17 cellular contexts compared by ENCODE assay signal in the genomic region with DNA sequence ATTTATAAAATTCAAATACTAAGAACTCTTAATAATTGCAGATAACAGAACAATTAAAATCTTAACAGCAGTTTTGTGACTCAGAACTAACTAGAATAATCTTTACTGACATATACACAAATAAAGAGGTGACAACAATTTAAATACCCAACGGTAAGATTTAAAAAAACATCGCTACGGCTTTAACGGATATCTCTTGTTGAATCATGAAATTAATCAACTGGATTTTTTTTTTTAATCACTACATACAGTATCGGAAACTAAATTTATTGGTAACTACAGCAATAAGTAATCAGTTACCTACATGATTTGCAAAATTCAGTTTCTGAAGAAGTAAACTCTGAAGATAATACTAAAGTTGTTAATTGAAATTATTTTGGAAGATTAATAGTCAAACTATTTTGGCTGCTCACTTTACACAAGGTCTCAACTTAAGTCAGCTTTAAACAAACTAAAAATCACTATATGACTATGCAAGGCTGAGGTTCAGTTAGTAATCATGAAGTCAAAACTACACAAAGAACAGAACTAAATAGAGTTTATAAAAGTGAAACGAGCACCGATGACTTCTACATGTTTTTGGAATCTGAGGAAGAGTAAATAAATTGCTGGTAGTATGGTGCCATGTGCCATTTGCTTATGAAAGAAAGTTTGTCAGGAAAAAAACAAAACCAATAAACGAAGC.
DNase-seq lines count a peak whose midpoint lies in the region; ATAC-seq and TF ChIP-seq lines count a peak whose summit lies in the region.
"Had no signal": no experiment of that assay in that cellular context is flagged by ENCODE, and none has a peak within 500 bp of the region (broad histone marks: within the 10 kb centered on the region; RNA-seq: fewer than 3 reads in every experiment).

No MANE protein-coding gene starts in this region.

- TF ChIP-seq CTCF in Caco-2 (IDR thresholded peaks at IDR 0.05; ENCODE audit: insufficient read depth in 1 of 2, low read depth in 1 of 2, low read length in 1 of 2, severe bottlenecking in 1 of 2, unreplicated experiment in 1 of 2): no peak

- H3K36me3 ChIP-seq in Caco-2 (ENCODE audit: control insufficient read depth, insufficient read depth, low read length): no peaks in the 10 kb centered on the region

- POLR2A ChIA-PET in activated CD4-positive, alpha-beta T cell treated with anti-CD3 and anti-CD28 coated beads for 36 hours (lab: Charles Lee): no interaction called here
- POLR2A ChIA-PET in activated CD4-positive, alpha-beta memory T cell treated with anti-CD3 and anti-CD28 coated beads, Interleukin-2, amount 10 ng/mL, durations not matched to agents 7 days and 5 days (lab: Charles Lee): no interaction called here
- POLR2A ChIA-PET in Caco-2 (lab: Charles Lee): no interaction called here

- CTCF ChIA-PET in activated CD4-positive, alpha-beta T cell treated with anti-CD3 and anti-CD28 coated beads for 36 hours (lab: Charles Lee): interaction anchor here (0.8 kb wide), 1 partner anchor 10 kb away, joined by 4 read pairs; no protein-coding TSS in a partner anchor
- CTCF ChIA-PET in activated CD4-positive, alpha-beta memory T cell treated with anti-CD3 and anti-CD28 coated beads, Interleukin-2, amount 10 ng/mL, durations not matched to agents 7 days and 5 days (lab: Charles Lee): interaction anchor here (0.9 kb wide), 1 partner anchor 139 kb away, joined by 3 read pairs; no protein-coding TSS in a partner anchor
- CTCF ChIA-PET in Caco-2 (lab: Charles Lee): no interaction called here

- intact Hi-C loops in activated CD4-positive, alpha-beta T cell treated with anti-CD3 and anti-CD28 coated beads for 36 hours (cut with DNase I, micrococcal nuclease): no loop called here
- intact Hi-C loops in Caco-2 (cut with micrococcal nuclease; ENCODE audit: unreplicated experiment): no loop called here

- H3K4me1 ChIP-seq in Caco-2: no peaks in the 10 kb centered on the region
- H3K4me1 ChIP-seq: BE2C had no signal

- no peaks in the 10 kb centered on the region for H3K27me3 ChIP-seq in Caco-2 (replicated peaks; ENCODE audit: control insufficient read depth, insufficient read depth, low read length)
- H3K27me3 ChIP-seq: BE2C had no signal

- no peak overlapping the region for H3K4me3 ChIP-seq in Caco-2 (ENCODE audit: low read depth, low read length)

- H3K4me1 Mint-ChIP-seq in activated CD4-positive, alpha-beta T cell treated with anti-CD3 and anti-CD28 coated beads for 36 hours: peaks cover 32% of the 10 kb centered on the region
- H3K4me1 Mint-ChIP-seq in activated naive CD4-positive, alpha-beta T cell treated with anti-CD3 and anti-CD28 coated beads, Interleukin-2, amount 50 U/mL, for 24 hours: peaks cover 22% of the 10 kb centered on the region
- H3K4me1 Mint-ChIP-seq in activated CD4-positive, alpha-beta memory T cell treated with anti-CD3 and anti-CD28 coated beads, Interleukin-2, amount 10 ng/mL, durations not matched to agents 7 days and 5 days: peaks cover 24% of the 10 kb centered on the region
- H3K4me1 Mint-ChIP-seq in effector memory CD8-positive, alpha-beta T cell (ENCODE audit: low read depth in 2 of 2): peaks cover 10 to 16% of the 10 kb centered on the region in 2 donors
- H3K4me1 Mint-ChIP-seq in Caco-2 (ENCODE audit: low read depth, unreplicated experiment): no peaks in the 10 kb centered on the region

- H3K4me3 Mint-ChIP-seq in activated CD4-positive, alpha-beta T cell treated with anti-CD3 and anti-CD28 coated beads for 36 hours: no peak overlapping the region
- no peak overlapping the region for H3K4me3 Mint-ChIP-seq in activated naive CD4-positive, alpha-beta T cell treated with anti-CD3 and anti-CD28 coated beads, Interleukin-2, amount 50 U/mL, for 24 hours
- H3K4me3 Mint-ChIP-seq in activated CD4-positive, alpha-beta memory T cell treated with anti-CD3 and anti-CD28 coated beads, Interleukin-2, amount 10 ng/mL, durations not matched to agents 7 days and 5 days: peak overlapping the region; percentile 0
- H3K4me3 Mint-ChIP-seq in effector memory CD8-positive, alpha-beta T cell: no peak overlapping the region
- H3K4me3 Mint-ChIP-seq in Caco-2 (ENCODE audit: unreplicated experiment): no peak overlapping the region

- H3K27ac Mint-ChIP-seq in activated CD4-positive, alpha-beta T cell treated with anti-CD3 and anti-CD28 coated beads for 36 hours: peak overlapping the region; percentile 77
- peak overlapping the region; percentile 42 for H3K27ac Mint-ChIP-seq in activated naive CD4-positive, alpha-beta T cell treated with anti-CD3 and anti-CD28 coated beads, Interleukin-2, amount 50 U/mL, for 24 hours
- H3K27ac Mint-ChIP-seq in activated CD4-positive, alpha-beta memory T cell treated with anti-CD3 and anti-CD28 coated beads, Interleukin-2, amount 10 ng/mL, durations not matched to agents 7 days and 5 days: peak overlapping the region; percentile 46
- H3K27ac Mint-ChIP-seq in effector memory CD8-positive, alpha-beta T cell: peak overlapping the region; percentile 11 to 62
- H3K27ac Mint-ChIP-seq in Caco-2 (ENCODE audit: unreplicated experiment): no peak overlapping the region

- peaks cover 34% of the 10 kb centered on the region for H3K36me3 Mint-ChIP-seq in activated CD4-positive, alpha-beta T cell treated with anti-CD3 and anti-CD28 coated beads for 36 hours (ENCODE audit: low read depth)
- peaks cover 14% of the 10 kb centered on the region for H3K36me3 Mint-ChIP-seq in activated naive CD4-positive, alpha-beta T cell treated with anti-CD3 and anti-CD28 coated beads, Interleukin-2, amount 50 U/mL, for 24 hours
- peaks cover 25% of the 10 kb centered on the region for H3K36me3 Mint-ChIP-seq in activated CD4-positive, alpha-beta memory T cell treated with anti-CD3 and anti-CD28 coated beads, Interleukin-2, amount 10 ng/mL, durations not matched to agents 7 days and 5 days (ENCODE audit: low read depth)
- H3K36me3 Mint-ChIP-seq in effector memory CD8-positive, alpha-beta T cell (ENCODE audit: insufficient read depth): peaks cover 13% of the 10 kb centered on the region
- H3K36me3 Mint-ChIP-seq in Caco-2 (ENCODE audit: insufficient read depth, unreplicated experiment): peaks cover 7% of the 10 kb centered on the region

- ATAC-seq in activated CD4-positive, alpha-beta T cell treated with anti-CD3 and anti-CD28 coated beads for 36 hours: peak; percentile 86
- no peak for ATAC-seq in effector memory CD8-positive, alpha-beta T cell (replicated peaks)

- no peaks in the 10 kb centered on the region for H3K9me3 Mint-ChIP-seq in activated CD4-positive, alpha-beta T cell treated with anti-CD3 and anti-CD28 coated beads for 36 hours (ENCODE audit: low read depth)
- H3K9me3 Mint-ChIP-seq in activated naive CD4-positive, alpha-beta T cell treated with anti-CD3 and anti-CD28 coated beads, Interleukin-2, amount 50 U/mL, for 24 hours: no peaks in the 10 kb centered on the region
- no peaks in the 10 kb centered on the region for H3K9me3 Mint-ChIP-seq in activated CD4-positive, alpha-beta memory T cell treated with anti-CD3 and anti-CD28 coated beads, Interleukin-2, amount 10 ng/mL, durations not matched to agents 7 days and 5 days
- H3K9me3 Mint-ChIP-seq in effector memory CD8-positive, alpha-beta T cell: no peaks in the 10 kb centered on the region
- H3K9me3 Mint-ChIP-seq in Caco-2 (ENCODE audit: unreplicated experiment): no peaks in the 10 kb centered on the region
- H3K9me3 Mint-ChIP-seq: CD4-positive, alpha-beta memory T cell had no signal

- BruUV-seq in Caco-2 (replicated peaks; lab: Mats Ljungman, UMichigan): no TSS peak

- no peak for DNase-seq in activated CD4-positive, alpha-beta T cell treated with anti-CD3 and anti-CD28 coated beads for 36 hours
- no peak for DNase-seq in activated CD4-positive, alpha-beta T cell treated with anti-CD3 and anti-CD28 coated beads for 4 hours
- DNase-seq in activated naive CD4-positive, alpha-beta T cell (lab: John Stamatoyannopoulos, UW): no peak
- DNase-seq in activated CD4-positive, alpha-beta memory T cell treated with anti-CD3 and anti-CD28 coated beads, Interleukin-2, amount 10 ng/mL, durations not matched to agents 7 days and 5 days: no peak
- DNase-seq in effector memory CD8-positive, alpha-beta T cell: no peak
- DNase-seq in NCI-H146 treated with DMSO at 0.1 percent for 48 hours (lab: John Stamatoyannopoulos, UW; ENCODE audit: unreplicated experiment) (no peak), Caco-2 (no peak)
- DNase-seq: 8988T; BE2C; CD4-positive, alpha-beta memory T cell; GOT3; NCI-H1436; NCI-H2029 treated with DMSO at 0.1 percent for 48 hours; NCI-H2171 treated with DMSO at 0.1 percent for 48 hours; NCI-H446 treated with DMSO at 0.1 percent for 48 hours; RPMI8226 had no signal

- H3K27me3 Mint-ChIP-seq in activated CD4-positive, alpha-beta T cell treated with anti-CD3 and anti-CD28 coated beads for 36 hours: no peaks in the 10 kb centered on the region
- no peaks in the 10 kb centered on the region for H3K27me3 Mint-ChIP-seq in activated naive CD4-positive, alpha-beta T cell treated with anti-CD3 and anti-CD28 coated beads, Interleukin-2, amount 50 U/mL, for 24 hours
- no peaks in the 10 kb centered on the region for H3K27me3 Mint-ChIP-seq in activated CD4-positive, alpha-beta memory T cell treated with anti-CD3 and anti-CD28 coated beads, Interleukin-2, amount 10 ng/mL, durations not matched to agents 7 days and 5 days
- no peaks in the 10 kb centered on the region for H3K27me3 Mint-ChIP-seq in effector memory CD8-positive, alpha-beta T cell
- no peaks in the 10 kb centered on the region for H3K27me3 Mint-ChIP-seq in Caco-2 (ENCODE audit: insufficient read depth, unreplicated experiment)
- H3K27me3 Mint-ChIP-seq: CD4-positive, alpha-beta memory T cell had no signal

- H3K9me3 ChIP-seq in Caco-2: no peaks in the 10 kb centered on the region
- H3K9me3 ChIP-seq: BE2C had no signal
